Comparison of ENCODE assay signal across 1 cellular context in genomic region chr12:52104426-52105089, GRCh38. TPM values are rescaled to one million over a fixed set of nuclear protein-coding genes. Genes with fewer than 3 reads are reported as not detected.
"Had no signal": no experiment of that assay in that cellular context is flagged by ENCODE, and none has a peak within 500 bp of the region (broad histone marks: within the 10 kb centered on the region; RNA-seq: fewer than 3 reads in every experiment).

No MANE protein-coding gene starts in this region.

RNA-seq across cellular contexts. Expression of gene SMIM41, which starts 25.1 kb away (rescaled TPM):
- polyA plus RNA-seq: cardiac muscle cell had no signal
